ENCODE assay signal across 1 cellular context in the genomic region with DNA sequence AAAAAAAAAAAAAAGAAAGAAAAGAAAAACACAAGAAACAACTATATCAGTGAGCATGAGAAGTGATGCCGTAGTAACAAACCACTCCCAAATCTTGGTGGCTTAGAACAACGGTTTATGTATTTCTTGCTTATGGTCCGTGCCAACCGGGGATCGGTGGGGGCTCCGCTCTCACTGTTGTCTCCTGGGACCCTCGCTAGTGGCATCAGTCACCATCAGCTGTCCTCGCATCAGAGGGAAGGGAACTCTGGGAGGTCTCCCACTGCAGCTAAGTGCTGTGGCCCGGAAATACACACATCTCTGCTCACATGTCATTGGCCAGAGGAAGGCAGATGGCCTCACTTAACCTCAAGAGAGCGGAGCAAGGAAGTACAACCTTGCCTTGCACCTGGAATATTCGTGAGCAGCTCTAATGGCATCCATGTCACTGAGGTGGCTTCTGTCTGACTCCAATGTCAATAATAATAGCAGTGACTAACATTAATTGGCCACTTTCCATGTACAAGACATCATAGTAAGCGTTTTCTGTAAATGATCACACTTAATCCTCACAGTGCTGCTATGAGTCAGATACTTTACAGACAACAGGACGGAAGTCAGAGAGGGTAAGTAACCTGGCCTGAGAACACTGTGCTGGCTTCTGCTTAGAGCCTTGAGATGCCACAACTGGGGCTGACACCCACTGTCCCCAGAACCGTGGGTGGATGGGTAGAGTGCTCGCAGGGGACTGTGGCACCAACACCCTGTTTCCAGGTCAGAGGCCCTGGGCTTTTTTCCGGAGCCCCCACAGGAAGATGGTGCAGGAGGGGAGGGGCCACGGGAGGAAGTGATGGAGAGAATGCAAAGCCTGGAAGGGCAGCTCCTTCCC.
TF ChIP-seq lines count a peak whose summit lies in the region.

No MANE protein-coding gene starts in this region.

TF ChIP-seq in endothelial cell of umbilical vein, 7 proteins besides CTCF, POLR2A, EP300 and RAD21 (continued from another document):
- TF ChIP-seq JUN (IDR thresholded peaks at IDR 0.05; ENCODE audit: borderline replicate concordance, insufficient read depth, insufficient read length, low read depth) (peak; percentile 38), MAX (IDR thresholded peaks at IDR 0.05; ENCODE audit: insufficient read depth, insufficient read length) (no peak)
